ENCODE assay signal across 8 cellular contexts in genomic region chr12:26097046-26097878, GRCh38. TPM values are rescaled to one million over a fixed set of nuclear protein-coding genes. Genes with fewer than 3 reads are reported as not detected.
A peak's percentile ranks its signal among the peaks of the same experiment; 100 is the strongest.
DNase-seq lines count a peak whose midpoint lies in the region; ATAC-seq and TF ChIP-seq lines count a peak whose summit lies in the region.

No MANE protein-coding gene starts in this region.

- WGBS in right lobe of liver (ENCODE audit: insufficient coverage, low coverage, low lambda C conversion rate, missing lambda C conversion rate) = 6% methylated on average over 6 of the region's 6 CpGs

- no peaks in the 10 kb centered on the region for H3K4me1 ChIP-seq in colonic mucosa
- H3K4me1 ChIP-seq in right lobe of liver = peaks cover 0 to 4% (median 0%) of the 10 kb centered on the region in 4 donors

- no peak overlapping the region for H3K9ac ChIP-seq in colonic mucosa (ENCODE audit: low read depth in 2 of 2, low read length in 2 of 2)

- H3K27me3 ChIP-seq in colonic mucosa = no peaks in the 10 kb centered on the region
- no peaks in the 10 kb centered on the region for H3K27me3 ChIP-seq in right lobe of liver

- ATAC-seq in HG03139 (IDR thresholded peaks at IDR 0.05; ENCODE audit: unreplicated experiment) = peak; percentile 65
- ATAC-seq in right lobe of liver = peak; percentile 99 to 100 (median 100)

- DNase-seq in NCI-H2081 (lab: John Stamatoyannopoulos, UW) (peak; percentile 62 to 67), NCI-H2081 treated with DMSO at 0.1 percent for 48 hours (lab: John Stamatoyannopoulos, UW) (no peak), NCI-H510A (lab: John Stamatoyannopoulos, UW) (peak; percentile 5), colonic mucosa (peak; percentile 77), right lobe of liver (peak; percentile 64 to 76 (median 70))
- DNase-seq in activated CD4-positive, alpha-beta T cell treated with anti-CD3 and anti-CD28 coated beads for 24 hours (ENCODE audit: low read depth in 2 of 2) = peak; percentile 22 to 43
- peak; percentile 24 for DNase-seq in stimulated activated CD8-positive, alpha-beta memory T cell treated with anti-CD3 and anti-CD28 coated beads, Interleukin-15, amount 100 ng/mL, for 1 hour (ENCODE audit: low read depth)

- TF ChIP-seq CTCF in colonic mucosa (IDR thresholded peaks at IDR 0.05) (peak; percentile 96), right lobe of liver (IDR thresholded peaks at IDR 0.05) (peak; percentile 84 to 97 (median 96))

- H3K36me3 ChIP-seq in colonic mucosa (no peaks in the 10 kb centered on the region), right lobe of liver (no peaks in the 10 kb centered on the region)

- H3K9me3 ChIP-seq in colonic mucosa (no peaks in the 10 kb centered on the region), right lobe of liver (no peaks in the 10 kb centered on the region)

- H3K27ac ChIP-seq in colonic mucosa (no peak overlapping the region), right lobe of liver (no peak overlapping the region)

- intact Hi-C loops in colonic mucosa (cut with DNase I) (loop anchor here (10.0 kb wide), 1 partner anchor 518 kb away; no protein-coding TSS in a partner anchor), right lobe of liver (cut with DNase I) (no loop called here)

- TF ChIP-seq POLR2A in right lobe of liver (IDR thresholded peaks at IDR 0.05) = no peak

- H3K4me3 ChIP-seq in colonic mucosa (no peak overlapping the region), right lobe of liver (no peak overlapping the region)

RNA-seq across cellular contexts. Expression of gene BHLHE41, which starts 27.6 kb away (rescaled TPM):
- total RNA-seq in colonic mucosa (10 to 100 TPM; 13.3 to 31.8 TPM), right lobe of liver (1 to 10 TPM in 2 of 6 experiments, under 1 TPM in 4; 0.43 to 1.3 (median 0.84) TPM)

Comparison
In these comparisons a context has a peak if more than half of its experiments do, and no peak if none do; other contexts are left out.
1. RNA of gene BHLHE41, which starts 27.6 kb away (total RNA-seq): 13.3 to 31.8 TPM in colonic mucosa; 0.43 to 1.3 TPM in right lobe of liver; every median in the first group is over 4 times any median in the second.